In the genomic region with DNA sequence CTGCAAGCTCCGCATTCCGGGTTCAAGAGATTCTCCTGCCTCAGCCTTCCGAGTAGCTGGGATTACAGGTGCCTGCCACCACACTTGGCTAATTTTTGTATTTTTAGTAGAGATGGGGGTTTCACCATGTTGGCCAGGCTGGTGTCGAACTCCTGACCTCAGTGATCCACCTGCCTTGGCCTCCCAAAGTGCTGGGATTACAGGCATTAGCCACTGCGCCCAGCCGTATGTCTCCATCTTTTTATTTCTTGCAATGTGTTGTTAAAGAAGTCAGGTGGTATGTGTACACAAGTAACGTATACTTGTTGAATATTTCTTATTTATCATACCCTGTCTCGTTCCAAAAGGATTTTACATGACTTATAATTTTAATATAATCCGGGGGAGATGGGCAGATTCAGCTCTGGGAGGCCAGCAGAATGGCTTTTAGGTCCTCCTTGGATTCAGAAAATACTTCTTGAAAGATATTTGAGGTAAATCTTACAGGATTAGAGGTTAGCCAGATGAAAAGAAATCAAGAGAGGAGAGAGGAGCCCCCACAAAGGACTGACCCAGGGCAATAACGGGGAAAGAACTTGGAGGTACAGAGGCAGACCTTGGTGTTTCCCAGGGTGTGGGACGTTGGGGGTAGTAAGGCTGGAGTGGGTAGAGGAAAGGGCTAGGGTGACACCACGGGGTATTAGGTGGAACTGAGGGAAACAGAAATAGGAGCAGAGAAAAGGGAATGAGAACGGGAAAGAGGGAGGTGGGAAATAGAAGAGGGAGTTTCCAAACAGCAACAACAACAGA, we compare ENCODE assay signal across 15 cellular contexts. TPM values are rescaled to one million over a fixed set of nuclear protein-coding genes. Genes with fewer than 3 reads are reported as not detected.
"Had no signal": no experiment of that assay in that cellular context is flagged by ENCODE, and none has a peak within 500 bp of the region (broad histone marks: within the 10 kb centered on the region; RNA-seq: fewer than 3 reads in every experiment).

No MANE protein-coding gene starts in this region.

- H3K9me3 Mint-ChIP-seq: activated CD4-positive, alpha-beta T cell treated with anti-CD3 and anti-CD28 coated beads, Interleukin-2, amount 10 ng/mL, durations not matched to agents 7 days and 5 days; nephron had no signal

- DNase-seq: activated CD4-positive, alpha-beta T cell treated with anti-CD3 and anti-CD28 coated beads, Interleukin-2, amount 10 ng/mL, durations not matched to agents 7 days and 5 days; foreskin keratinocyte; head of caudate nucleus; occipital lobe; sigmoid colon; stimulated activated CD4-positive, alpha-beta T cell treated with anti-CD3 and anti-CD28 coated beads, Interleukin-12 subunit alpha, Interleukin-12 subunit beta, amount 100 ng/mL, for 4 hours; stomach had no signal

- H3K9me3 ChIP-seq: sigmoid colon, stomach, thoracic aorta had no signal

- H3K27me3 Mint-ChIP-seq: activated CD4-positive, alpha-beta T cell treated with anti-CD3 and anti-CD28 coated beads, Interleukin-2, amount 10 ng/mL, durations not matched to agents 7 days and 5 days had no signal

- H3K4me3 ChIP-seq: cardiac muscle cell, lung, sigmoid colon, stomach, thoracic aorta had no signal

- H3K4me3 Mint-ChIP-seq: activated CD4-positive, alpha-beta T cell treated with anti-CD3 and anti-CD28 coated beads, Interleukin-2, amount 10 ng/mL, durations not matched to agents 7 days and 5 days; nephron had no signal

- H3K27ac ChIP-seq: cardiac muscle cell, foreskin keratinocyte, sigmoid colon, stomach, thoracic aorta had no signal

- ATAC-seq: foreskin keratinocyte, left colon had no signal

- H3K27me3 ChIP-seq: cardiac muscle cell, foreskin keratinocyte, sigmoid colon, stomach had no signal

- H3K27ac Mint-ChIP-seq: activated CD4-positive, alpha-beta T cell treated with anti-CD3 and anti-CD28 coated beads, Interleukin-2, amount 10 ng/mL, durations not matched to agents 7 days and 5 days; nephron had no signal

RNA-seq across cellular contexts. Expression of a gene that starts 27.2 kb away (rescaled TPM):
- total RNA-seq: astrocyte, SK-MEL-5 had no signal
- polyA plus RNA-seq: endothelial cell of umbilical vein had no signal
